In genomic region chr6:10557886-10558285, GRCh38 we compare ENCODE assay signal across 1 cellular context.
A peak's percentile ranks its signal among the peaks of the same experiment; 100 is the strongest.
TF ChIP-seq lines count a peak whose summit lies in the region.

No MANE protein-coding gene starts in this region.

TF ChIP-seq in H1, 55 proteins besides CTCF, POLR2A, EP300 and RAD21:
- TF ChIP-seq KDM4A (IDR thresholded peaks at IDR 0.05; ENCODE audit: low read depth, low read length, severe bottlenecking) = no peak
- TF ChIP-seq SIN3A (conservative IDR thresholded peaks at IDR 0.05 in 1 of 2, IDR thresholded peaks at IDR 0.05 in 1 of 2; ENCODE audit: low read depth in 1 of 2, low read length in 2 of 2) = 0 out of 4 replicates have a peak, but pooled peaks of 1 of the 2 experiments have one; percentile 21
- TF ChIP-seq HDAC2 (IDR thresholded peaks at IDR 0.05; ENCODE audit: borderline replicate concordance in 1 of 2, low read depth in 2 of 2, low read length in 2 of 2) = 0 out of 4 replicates have a peak, but pooled peaks of 1 of the 2 experiments have one; percentile 25
- no peak for TF ChIP-seq RNF2 (IDR thresholded peaks at IDR 0.05; ENCODE audit: borderline replicate concordance, low read depth, low read length, missing control alignments, poor library complexity, severe bottlenecking)
